ENCODE assay signal across 18 cellular contexts in genomic region chr3:70744536-70744935, GRCh38.
"Had no signal": no experiment of that assay in that cellular context is flagged by ENCODE, and none has a peak within 500 bp of the region (broad histone marks: within the 10 kb centered on the region; RNA-seq: fewer than 3 reads in every experiment).

No MANE protein-coding gene starts in this region.

- H3K27me3 ChIP-seq: esophagus squamous epithelium, heart left ventricle, neutrophil, right atrium auricular region, tibial artery, vagina had no signal

- H3K27ac ChIP-seq: esophagus squamous epithelium, heart left ventricle, neutrophil, right atrium auricular region, skin epidermis, tibial artery, vagina had no signal

- H3K9me3 Mint-ChIP-seq: naive thymus-derived CD4-positive, alpha-beta T cell; T-cell had no signal

- H3K36me3 ChIP-seq: esophagus squamous epithelium, heart left ventricle, neutrophil, right atrium auricular region, tibial artery, vagina had no signal

- H3K4me3 Mint-ChIP-seq: naive thymus-derived CD4-positive, alpha-beta T cell; T-cell had no signal

- H3K36me3 Mint-ChIP-seq: T-cell had no signal

- DNase-seq: activated CD4-positive, alpha-beta T cell treated with anti-CD3 and anti-CD28 coated beads, Interleukin-2, amount 50 U/mL, for 1 hour; activated CD8-positive, alpha-beta memory T cell treated with anti-CD3 and anti-CD28 coated beads for 24 hours; aorta; esophagus squamous epithelium; foreskin melanocyte; heart left ventricle; mucosa of descending colon; naive thymus-derived CD4-positive, alpha-beta T cell; stimulated activated CD4-positive, alpha-beta T cell treated with anti-CD3 and anti-CD28 coated beads, Interleukin-15, amount 100 ng/mL, for 24 hours; stimulated activated CD4-positive, alpha-beta T cell treated with anti-CD3 and anti-CD28 coated beads, Interleukin-4, amount 100 ng/mL, for 1 hour; stimulated activated naive CD4-positive, alpha-beta T cell; T-cell; T-helper 9 cell; tibial artery had no signal

- H3K27ac Mint-ChIP-seq: naive thymus-derived CD4-positive, alpha-beta T cell; T-cell had no signal

- H3K4me3 ChIP-seq: esophagus squamous epithelium, heart left ventricle, mucosa of descending colon, right atrium auricular region, skin epidermis, tibial artery, vagina had no signal

- H3K4me1 Mint-ChIP-seq: naive thymus-derived CD4-positive, alpha-beta T cell; T-cell had no signal
